8 cellular contexts compared by ENCODE assay signal in the genomic region with DNA sequence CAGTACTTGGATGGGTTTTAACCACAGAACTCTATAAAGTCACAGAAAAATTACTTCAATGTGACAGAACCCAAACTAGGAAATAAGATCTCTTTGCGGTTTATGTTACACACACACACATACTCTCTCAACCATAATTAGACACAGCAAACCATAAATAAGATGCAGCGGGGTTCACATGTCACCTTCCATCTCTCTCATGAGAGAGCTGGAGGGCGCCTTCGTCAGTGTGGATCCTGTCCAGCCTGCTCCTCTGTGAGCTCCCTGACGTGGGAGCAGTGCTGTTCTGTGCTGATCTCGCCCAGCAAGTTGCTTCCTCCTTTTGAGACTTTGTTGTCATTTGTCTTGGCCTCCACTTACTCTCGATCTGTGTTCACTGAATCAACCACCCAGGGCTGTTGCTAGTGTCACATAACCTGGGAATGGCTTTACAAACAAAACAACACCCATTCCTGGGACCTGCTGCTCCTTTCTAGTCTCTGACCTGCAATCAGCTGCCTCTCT.
DNase-seq lines count a peak whose midpoint lies in the region; ATAC-seq and TF ChIP-seq lines count a peak whose summit lies in the region.

No MANE protein-coding gene starts in this region.

- no peak overlapping the region for H2BK120ac ChIP-seq in IMR-90 (ENCODE audit: low read depth, low read length)

- H3K9me3 ChIP-seq in IMR-90 (ENCODE audit: control insufficient read depth, insufficient read depth, low read length) (peaks cover 7% of the 10 kb centered on the region), MG63 (0 out of 2 replicates have a peak, but pooled peaks cover 2% of the 10 kb centered on the region)

- POLR2A ChIA-PET in IMR-90 (lab: Charles Lee; ENCODE audit: unreplicated experiment): no interaction called here

- DNase-seq in EL: peak; percentile 31
- DNase-seq in IMR-90: no peak
- no peak for DNase-seq in activated CD4-positive, CD25-positive, alpha-beta regulatory T cell treated with anti-CD3 and anti-CD28 coated beads, Interleukin-2, amount 50 U/mL, for 72 hours
- DNase-seq in MG63: no peak
- DNase-seq in NK-92 (lab: John Stamatoyannopoulos, UW; ENCODE audit: unreplicated experiment): no peak
- no peak for DNase-seq in erythroblast (lab: John Stamatoyannopoulos, UW)

- WGBS in IMR-90 (ENCODE audit: extremely low coverage in 2 of 2, insufficient read length in 1 of 2), 2 experiments: 60% methylated on average over 3 of the region's 7 CpGs; no CpG with 5 or more reads in 1 of the 2 experiments

- no peak overlapping the region for H3K4me2 ChIP-seq in IMR-90 (ENCODE audit: low read depth, low read length)

- H3K14ac ChIP-seq in IMR-90 (replicated peaks; ENCODE audit: low read depth, low read length): no peak overlapping the region

- CTCF ChIA-PET in IMR-90 (lab: Yijun Ruan, JAX): no interaction called here

- no peak overlapping the region for H3K18ac ChIP-seq in IMR-90 (ENCODE audit: low read depth, low read length)

- no peak overlapping the region for H3K23ac ChIP-seq in IMR-90 (ENCODE audit: low read depth, low read length)

- no peak overlapping the region for H2BK20ac ChIP-seq in IMR-90 (ENCODE audit: low read depth, low read length)

- no peaks in the 10 kb centered on the region for H4K20me1 ChIP-seq in IMR-90 (ENCODE audit: insufficient read depth, low read length)

- H3K4me1 ChIP-seq in IMR-90 (ENCODE audit: control insufficient read depth, insufficient read depth, low read length): no peaks in the 10 kb centered on the region; the same call in 1 of the 2 replicates

- H2AK5ac ChIP-seq in IMR-90 (ENCODE audit: low read depth, low read length): no peak overlapping the region

- H3K79me1 ChIP-seq in IMR-90 (ENCODE audit: low read depth in 1 of 2, low read length in 2 of 2): no peaks in the 10 kb centered on the region

- peaks cover 9% of the 10 kb centered on the region for H3K4me1 Mint-ChIP-seq in brain

- peak overlapping the region; percentile 11 for H2AFZ ChIP-seq in IMR-90 (replicated peaks; ENCODE audit: low read length, poor library complexity)

- peaks cover 1% of the 10 kb centered on the region for H3K27me3 Mint-ChIP-seq in brain

- H3K4ac ChIP-seq in IMR-90 (ENCODE audit: low read depth, low read length): no peak overlapping the region

- TF ChIP-seq POLR2A in IMR-90 (IDR thresholded peaks at IDR 0.05; ENCODE audit: low read depth, low read length) (no peak), erythroblast (IDR thresholded peaks at IDR 0.05; ENCODE audit: low read length) (no peak)

- ATAC-seq in GM19395 (IDR thresholded peaks at IDR 0.05; ENCODE audit: unreplicated experiment) (peak; percentile 87), IMR-90 (ENCODE audit: low read depth) (peak; percentile 24; the same call in 1 of the 2 replicates)

- H4K91ac ChIP-seq in IMR-90 (ENCODE audit: insufficient read depth, low read depth, low read length): no peak overlapping the region

- H3K4me3 ChIP-seq in IMR-90 (ENCODE audit: insufficient read depth, low read depth, low read length): no peak overlapping the region
- H3K4me3 ChIP-seq in MG63: no peak overlapping the region

- H3K36me3 ChIP-seq in IMR-90 (ENCODE audit: control insufficient read depth, insufficient read depth, low read length) (no peaks in the 10 kb centered on the region), MG63 (no peaks in the 10 kb centered on the region)

- no peak for TF ChIP-seq CTCF in IMR-90 (conservative IDR thresholded peaks at IDR 0.05; ENCODE audit: low read depth, low read length)
- no peak for TF ChIP-seq CTCF in brain (conservative IDR thresholded peaks at IDR 0.05)

- no TSS peak for BruUV-seq in IMR-90 (replicated peaks; lab: Mats Ljungman, UMichigan)

- no peak overlapping the region for H2AK9ac ChIP-seq in IMR-90 (replicated peaks; ENCODE audit: low read depth, low read length, poor library complexity)

- no peak overlapping the region for H4K5ac ChIP-seq in IMR-90 (ENCODE audit: low read depth, low read length)

- H3K9ac ChIP-seq in IMR-90 (ENCODE audit: low read depth, low read length): no peak overlapping the region

- H2BK5ac ChIP-seq in IMR-90 (ENCODE audit: low read depth, low read length, poor library complexity, severe bottlenecking): no peak overlapping the region

- H2BK15ac ChIP-seq in IMR-90 (ENCODE audit: low read depth, low read length): no peak overlapping the region

- no peak overlapping the region for H3K4me3 Mint-ChIP-seq in brain

- intact Hi-C loops in IMR-90 (cut with micrococcal nuclease): no loop called here

- dilution Hi-C loops in IMR-90 (cut with HindIII; ENCODE audit: low sequenced_read_pairs, unreplicated experiment): no loop called here

- H3K27ac ChIP-seq in IMR-90 (ENCODE audit: insufficient read depth, low read length): no peak overlapping the region

- H3K9me1 ChIP-seq in IMR-90 (ENCODE audit: insufficient read depth, low read length): no peaks in the 10 kb centered on the region

- H3K36me3 Mint-ChIP-seq in brain: peaks cover 7% of the 10 kb centered on the region

- H3K27ac Mint-ChIP-seq in brain: peak overlapping the region in 3 of 5 experiments; percentile 0 to 14 (median 2)

- H3K56ac ChIP-seq in IMR-90 (ENCODE audit: extremely low read depth, insufficient read depth, low read length): no peak overlapping the region

- peaks cover 23 to 40% (median 28%) of the 10 kb centered on the region in 5 experiments for H3K9me3 Mint-ChIP-seq in brain

- no peak overlapping the region for H4K8ac ChIP-seq in IMR-90 (ENCODE audit: low read depth in 2 of 2, low read length in 2 of 2)

- in situ Hi-C loops in IMR-90 (cut with MboI; ENCODE audit: low sequenced_read_pairs): no loop called here

- no peak for TF ChIP-seq RAD21 in IMR-90 (IDR thresholded peaks at IDR 0.05; ENCODE audit: low read length)

- H3K27me3 ChIP-seq in IMR-90 (ENCODE audit: control insufficient read depth, insufficient read depth, low read length): no peaks in the 10 kb centered on the region
- no peaks in the 10 kb centered on the region for H3K27me3 ChIP-seq in MG63

TF ChIP-seq in IMR-90, 13 proteins besides CTCF, POLR2A, EP300 and RAD21:
- TF ChIP-seq CHD1 (IDR thresholded peaks at IDR 0.05; ENCODE audit: low read depth, low read length): no peak
- no peak for TF ChIP-seq MAZ (IDR thresholded peaks at IDR 0.05; ENCODE audit: borderline replicate concordance, low read depth, low read length)
- TF ChIP-seq NFE2L2 (IDR thresholded peaks at IDR 0.05; ENCODE audit: low read depth, low read length): no peak
- TF ChIP-seq SMC3 (IDR thresholded peaks at IDR 0.05; ENCODE audit: low read depth, low read length): no peak
- no peak for TF ChIP-seq FOS (IDR thresholded peaks at IDR 0.05; ENCODE audit: low read depth, low read length)
- no peak for TF ChIP-seq RFX5 (IDR thresholded peaks at IDR 0.05; ENCODE audit: low read depth, low read length)
- TF ChIP-seq BHLHE40 (IDR thresholded peaks at IDR 0.05; ENCODE audit: low read depth, low read length): no peak
